ENCODE assay signal across 22 cellular contexts in the genomic region with DNA sequence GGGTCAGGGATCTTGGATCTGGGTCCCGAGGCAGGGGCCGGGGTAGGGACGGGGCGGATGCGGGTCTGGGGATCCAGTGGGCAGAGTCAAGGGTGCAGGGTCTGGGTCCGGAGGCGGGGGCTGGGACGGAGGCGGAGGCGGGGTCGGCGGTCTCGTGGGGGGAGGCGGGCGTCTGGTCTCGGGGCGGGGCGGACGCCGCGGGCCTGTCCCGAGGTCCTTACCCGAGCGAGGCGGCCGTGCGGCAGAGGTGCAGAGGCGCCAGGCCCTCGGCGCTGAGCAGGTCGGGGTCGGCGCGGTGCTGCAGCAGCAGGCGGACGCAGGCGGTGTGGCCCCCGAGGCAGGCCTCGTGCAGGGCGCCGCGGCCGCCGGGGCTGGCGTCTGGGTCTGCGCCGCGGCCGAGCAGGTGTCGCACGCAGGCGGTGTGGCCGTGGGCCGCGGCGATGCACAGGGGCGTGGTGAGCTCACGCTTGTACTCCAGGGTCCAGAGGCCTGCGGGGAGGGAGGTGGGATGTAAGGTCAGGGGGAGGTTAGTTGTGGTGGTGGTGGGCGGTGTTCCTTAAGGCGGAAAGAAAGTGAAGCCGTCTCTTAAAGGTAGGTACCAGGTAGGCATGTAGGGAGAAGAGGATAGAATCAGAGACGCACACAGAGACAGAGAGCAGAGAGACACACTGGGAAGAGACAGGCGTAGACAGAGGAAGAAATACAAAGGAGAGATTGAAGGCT. TPM values are rescaled to one million over a fixed set of nuclear protein-coding genes. Genes with fewer than 3 reads are reported as not detected.
DNase-seq lines count a peak whose midpoint lies in the region; ATAC-seq and TF ChIP-seq lines count a peak whose summit lies in the region.
"Had no signal": no experiment of that assay in that cellular context is flagged by ENCODE, and none has a peak within 500 bp of the region (broad histone marks: within the 10 kb centered on the region; RNA-seq: fewer than 3 reads in every experiment).

No MANE protein-coding gene starts in this region.

- H3K4me3 ChIP-seq in heart left ventricle, result peak overlapping the region in 6 of 12 donors; percentile 15 to 50 (median 27)
- H3K4me3 ChIP-seq in esophagus muscularis mucosa, result peak overlapping the region; percentile 19 to 43 (median 28)
- peak overlapping the region; percentile 26 for H3K4me3 ChIP-seq in mesodermal cell (ENCODE audit: extremely low read depth, insufficient read depth, low read length, poor library complexity, severe bottlenecking)
- H3K4me3 ChIP-seq in upper lobe of right lung, result no peak overlapping the region
- H3K4me3 ChIP-seq in colonic mucosa, result no peak overlapping the region
- H3K4me3 ChIP-seq: body of pancreas, K562, left lung had no signal

- ATAC-seq in heart left ventricle (peak in 2 of 4 donors; percentile 41 to 56), Right ventricle myocardium superior (ENCODE audit: poor library complexity) (no peak), upper lobe of right lung (peak; percentile 17), GM21447 (IDR thresholded peaks at IDR 0.05; ENCODE audit: unreplicated experiment) (no peak)
- ATAC-seq in effector memory CD8-positive, alpha-beta T cell (replicated peaks), result no peak
- ATAC-seq: body of pancreas, K562, left lung, Panc1, sciatic nerve had no signal

- no peak overlapping the region for H3K4me3 Mint-ChIP-seq in effector memory CD8-positive, alpha-beta T cell
- H3K4me3 Mint-ChIP-seq: activated B cell treated with CpG ODN at 0.5 μM for 24 hours, T-cell had no signal

- intact Hi-C loops in heart left ventricle (cut with DNase I) (loop anchor here in 1 of 10 donors (2.0 kb wide), 1 partner anchor 25 kb away; no protein-coding TSS in a partner anchor), Right ventricle myocardium superior (cut with DNase I) (no loop called here), esophagus muscularis mucosa (cut with DNase I) (no loop called here), upper lobe of right lung (cut with DNase I) (no loop called here), colonic mucosa (cut with DNase I) (no loop called here)

- no peak for TF ChIP-seq EP300 in esophagus muscularis mucosa (IDR thresholded peaks at IDR 0.05)

- H3K4me1 ChIP-seq in heart left ventricle, result peaks cover 0 to 46% (median 8%) of the 10 kb centered on the region in 12 donors
- H3K4me1 ChIP-seq in esophagus muscularis mucosa, result peaks cover 13 to 25% (median 18%) of the 10 kb centered on the region in 4 donors
- H3K4me1 ChIP-seq in mesodermal cell (ENCODE audit: control insufficient read depth, insufficient read depth, low read length, poor library complexity, severe bottlenecking), result peaks cover 14% of the 10 kb centered on the region
- H3K4me1 ChIP-seq in upper lobe of right lung, result peaks cover 3% of the 10 kb centered on the region
- no peaks in the 10 kb centered on the region for H3K4me1 ChIP-seq in colonic mucosa

- H3K36me3 ChIP-seq in heart left ventricle (no peaks in the 10 kb centered on the region), esophagus muscularis mucosa (no peaks in the 10 kb centered on the region), mesodermal cell (ENCODE audit: control insufficient read depth, insufficient read depth, low read length) (no peaks in the 10 kb centered on the region), upper lobe of right lung (no peaks in the 10 kb centered on the region), colonic mucosa (no peaks in the 10 kb centered on the region)
- H3K36me3 ChIP-seq: left lung had no signal

- peak in 2 of 5 donors; percentile 30 to 46 for DNase-seq in heart left ventricle
- no peak for DNase-seq in Right ventricle myocardium superior
- peak; percentile 50 for DNase-seq in esophagus muscularis mucosa (ENCODE audit: extremely low spot score)
- DNase-seq in upper lobe of right lung, result no peak
- no peak for DNase-seq in effector memory CD8-positive, alpha-beta T cell
- no peak for DNase-seq in colonic mucosa
- DNase-seq: activated B cell treated with CpG ODN at 0.5 μM for 24 hours; activated effector memory CD4-positive, alpha-beta T cell treated with anti-CD3 and anti-CD28 coated beads, Interleukin-2, amount 50 U/mL, for 16 hours; body of pancreas; HCEC 1CT; naive B cell; NCI-H1436; NCI-H526 treated with DMSO at 0.1 percent for 48 hours; stimulated activated CD4-positive, alpha-beta T cell treated with anti-CD3 and anti-CD28 coated beads, Interleukin-4, amount 100 ng/mL, for 4 hours; T-cell had no signal

- no peak overlapping the region for H3K9ac ChIP-seq in colonic mucosa (ENCODE audit: low read depth in 2 of 2, low read length in 2 of 2)

- TF ChIP-seq POLR2A in heart left ventricle (IDR thresholded peaks at IDR 0.05) (no peak), esophagus muscularis mucosa (IDR thresholded peaks at IDR 0.05; ENCODE audit: low read depth) (no peak)

- H3K9me3 Mint-ChIP-seq in effector memory CD8-positive, alpha-beta T cell, result no peaks in the 10 kb centered on the region

- peaks cover 57 to 83% of the 10 kb centered on the region in 2 donors for H3K27me3 Mint-ChIP-seq in effector memory CD8-positive, alpha-beta T cell

- H3K9me3 ChIP-seq in heart left ventricle (peaks cover 0 to 21% (median 1%) of the 10 kb centered on the region in 12 donors), esophagus muscularis mucosa (peaks cover 0 to 14% (median 10%) of the 10 kb centered on the region in 4 donors), mesodermal cell (ENCODE audit: control insufficient read depth, low read length) (peaks cover 6% of the 10 kb centered on the region), upper lobe of right lung (no peaks in the 10 kb centered on the region), colonic mucosa (no peaks in the 10 kb centered on the region)

- no peaks in the 10 kb centered on the region for H3K36me3 Mint-ChIP-seq in effector memory CD8-positive, alpha-beta T cell (ENCODE audit: insufficient read depth)
- H3K36me3 Mint-ChIP-seq: T-cell had no signal

- H3K27ac ChIP-seq in heart left ventricle (peak overlapping the region in 10 of 12 donors; percentile 24 to 96 (median 89)), esophagus muscularis mucosa (replicated peaks in 1 of 4) (no peak overlapping the region), mesodermal cell (ENCODE audit: low read depth, low read length, severe bottlenecking) (no peak overlapping the region), upper lobe of right lung (no peak overlapping the region), colonic mucosa (no peak overlapping the region)
- H3K27ac ChIP-seq: body of pancreas, left lung had no signal

- no peak overlapping the region for H3K27ac Mint-ChIP-seq in effector memory CD8-positive, alpha-beta T cell
- H3K27ac Mint-ChIP-seq: activated B cell treated with CpG ODN at 0.5 μM for 24 hours, naive B cell, T-cell had no signal

- 13 to 32% (median 25%) methylated on average over 20 to 64 of the region's 64 CpGs for WGBS in heart left ventricle, 4 donors
- 23% methylated on average over 40 of the region's 64 CpGs for WGBS in esophagus muscularis mucosa
- WGBS in mesodermal cell (ENCODE audit: insufficient coverage in 2 of 2), 2 experiments, result 18 to 24% methylated on average over 47 to 48 of the region's 64 CpGs

- H3K27me3 ChIP-seq in heart left ventricle (peaks cover 0 to 55% (median 11%) of the 10 kb centered on the region in 9 donors), esophagus muscularis mucosa (peaks cover 7 to 72% (median 24%) of the 10 kb centered on the region in 4 donors), upper lobe of right lung (peaks cover 74% of the 10 kb centered on the region), colonic mucosa (peaks cover 18% of the 10 kb centered on the region)

- peaks cover 0 to 3% of the 10 kb centered on the region in 2 donors for H3K4me1 Mint-ChIP-seq in effector memory CD8-positive, alpha-beta T cell (ENCODE audit: low read depth in 2 of 2)

- TF ChIP-seq CTCF in heart left ventricle (IDR thresholded peaks at IDR 0.05) (no peak), esophagus muscularis mucosa (IDR thresholded peaks at IDR 0.05) (no peak), upper lobe of right lung (IDR thresholded peaks at IDR 0.05) (no peak), colonic mucosa (IDR thresholded peaks at IDR 0.05) (no peak)

RNA-seq across cellular contexts. Expression of gene ASB18, which starts 26.6 kb away (rescaled TPM):
- total RNA-seq in heart left ventricle, result 10 to 100 TPM in 7 of 9 donors, 1 to 10 TPM in 2; 4.3 to 49.8 (median 18.6) TPM
- polyA plus RNA-seq in heart left ventricle, result 1 to 10 TPM; 6.2 to 6.7 TPM
- total RNA-seq in Right ventricle myocardium superior, result 4.5 TPM
- not detected for total RNA-seq in esophagus muscularis mucosa
- not detected for polyA plus RNA-seq in mesodermal cell (2013, experiment 1 of 2)
- polyA plus RNA-seq in mesodermal cell (2013, experiment 2 of 2), result not detected
- total RNA-seq in upper lobe of right lung, result not detected
- not detected for total RNA-seq in colonic mucosa
- total RNA-seq: activated B cell treated with CpG ODN at 0.5 μM for 24 hours, body of pancreas, glomerular endothelial cell, K562, left lung, sciatic nerve, T-cell had no signal
- polyA plus RNA-seq: K562 had no signal

Comparison
In these comparisons a context has a peak if more than half of its experiments do, and no peak if none do; other contexts are left out.
1. H3K27ac ChIP-seq: peak in heart left ventricle (10 of 12); none in esophagus muscularis mucosa (0 of 4), mesodermal cell (single experiment), upper lobe of right lung (single experiment) and colonic mucosa (single experiment).
2. H3K4me3 ChIP-seq: peak in esophagus muscularis mucosa (4 of 4) and mesodermal cell (single experiment); none in upper lobe of right lung (single experiment) and colonic mucosa (single experiment).